ENCODE assay signal across 9 cellular contexts in genomic region chr1:206717237-206717989, GRCh38. TPM values are rescaled to one million over a fixed set of nuclear protein-coding genes. Genes with fewer than 3 reads are reported as not detected.
DNase-seq lines count a peak whose midpoint lies in the region; ATAC-seq and TF ChIP-seq lines count a peak whose summit lies in the region.
"Had no signal": no experiment of that assay in that cellular context is flagged by ENCODE, and none has a peak within 500 bp of the region (broad histone marks: within the 10 kb centered on the region; RNA-seq: fewer than 3 reads in every experiment).

No MANE protein-coding gene starts in this region.

- H3K36me3 Mint-ChIP-seq in CD4-positive, alpha-beta memory T cell = no peaks in the 10 kb centered on the region

- in situ Hi-C loops in G401 (cut with HindIII; ENCODE audit: low sequenced_read_pairs) = no loop called here

- H3K36me3 ChIP-seq in CD4-positive, alpha-beta memory T cell (ENCODE audit: insufficient read depth, low read length) = no peaks in the 10 kb centered on the region
- H3K36me3 ChIP-seq in upper lobe of right lung = no peaks in the 10 kb centered on the region

- CTCF ChIA-PET in CD4-positive, alpha-beta memory T cell (lab: Charles Lee; ENCODE audit: partially characterized antibody) = interaction anchor here (0.9 to 6.3 kb wide), 5 partner anchors 8 to 264 kb away, joined by 3 to 92 read pairs (median 6); no protein-coding TSS in a partner anchor

- H3K27me3 Mint-ChIP-seq in CD4-positive, alpha-beta memory T cell = no peaks in the 10 kb centered on the region

- peak overlapping the region; percentile 11 to 83 (median 70) for H3K4me3 Mint-ChIP-seq in CD4-positive, alpha-beta memory T cell

- H3K27ac Mint-ChIP-seq in CD4-positive, alpha-beta memory T cell = peak overlapping the region; percentile 87 to 97 (median 95)

- no peaks in the 10 kb centered on the region for H3K27me3 ChIP-seq in CD4-positive, alpha-beta memory T cell (ENCODE audit: insufficient read depth, low read length)
- no peaks in the 10 kb centered on the region for H3K27me3 ChIP-seq in upper lobe of right lung

- DNase-seq in CD4-positive, alpha-beta memory T cell = peak; percentile 21 to 59 (median 33)
- peak; percentile 75 for DNase-seq in amniotic epithelial cell (ENCODE audit: low read depth)
- DNase-seq in upper lobe of right lung = peak; percentile 48
- no peak for DNase-seq in DMS79 treated with DMSO at 0.1 percent for 48 hours (lab: John Stamatoyannopoulos, UW)
- DNase-seq in COR-L47 (lab: John Stamatoyannopoulos, UW) = no peak
- no peak for DNase-seq in G401 (ENCODE audit: low spot score)

- peaks cover 0 to 4% (median 0%) of the 10 kb centered on the region in 8 donors for H3K9me3 Mint-ChIP-seq in CD4-positive, alpha-beta memory T cell

- no peak for TF ChIP-seq CTCF in upper lobe of right lung (IDR thresholded peaks at IDR 0.05)

- H3K27ac ChIP-seq in CD4-positive, alpha-beta memory T cell (ENCODE audit: low read depth, low read length) = peak overlapping the region; percentile 34
- H3K27ac ChIP-seq in upper lobe of right lung = no peak overlapping the region

- ATAC-seq in GM19467 (IDR thresholded peaks at IDR 0.05; ENCODE audit: unreplicated experiment) (peak; percentile 71), HG03460 (IDR thresholded peaks at IDR 0.05; ENCODE audit: unreplicated experiment) (peak; percentile 81), upper lobe of right lung (peak; percentile 67)

- H3K4me1 Mint-ChIP-seq in CD4-positive, alpha-beta memory T cell = peaks cover 65 to 86% (median 78%) of the 10 kb centered on the region in 4 donors

- no peak overlapping the region for H3K4me3 ChIP-seq in CD4-positive, alpha-beta memory T cell (ENCODE audit: low read length in 2 of 2)
- H3K4me3 ChIP-seq in upper lobe of right lung = no peak overlapping the region

- intact Hi-C loops in CD4-positive, alpha-beta memory T cell (cut with micrococcal nuclease) = loop anchor here (5.0 kb wide), 1 partner anchor 35 kb away; the partner anchor contains the start of gene MAPKAPK2
- intact Hi-C loops in upper lobe of right lung (cut with DNase I) = no loop called here

- POLR2A ChIA-PET in CD4-positive, alpha-beta memory T cell (lab: Charles Lee; ENCODE audit: partially characterized antibody) = interaction anchor here (0.7 to 3.1 kb wide), 5 partner anchors 9 to 192 kb away, joined by 3 to 15 read pairs (median 3); no protein-coding TSS in a partner anchor

- H3K9me3 ChIP-seq in CD4-positive, alpha-beta memory T cell (ENCODE audit: control insufficient read depth in 1 of 2, low read length in 2 of 2) = no peaks in the 10 kb centered on the region
- H3K9me3 ChIP-seq in upper lobe of right lung = no peaks in the 10 kb centered on the region

- peaks cover 82% of the 10 kb centered on the region for H3K4me1 ChIP-seq in CD4-positive, alpha-beta memory T cell (ENCODE audit: insufficient read depth, low read length)
- peaks cover 52% of the 10 kb centered on the region for H3K4me1 ChIP-seq in upper lobe of right lung

RNA-seq across cellular contexts. Expression of gene MAPKAPK2, which starts 32.7 kb away (rescaled TPM):
- 10 to 100 TPM; 71.7 to 72.8 TPM for total RNA-seq in CD4-positive, alpha-beta memory T cell
- polyA plus RNA-seq in CD4-positive, alpha-beta memory T cell = 1 to 10 TPM; 1.3 to 3.9 TPM
- total RNA-seq in upper lobe of right lung = 92.3 TPM
- 25.7 and 32.7 TPM in 2 replicates for total RNA-seq in G401 (2014; rRNA removed; shearing (Covaris generic))

RNA-seq across cellular contexts. Expression of gene IL19, which starts 53.2 kb away (rescaled TPM):
- total RNA-seq in CD4-positive, alpha-beta memory T cell = not detected
- not detected for polyA plus RNA-seq in CD4-positive, alpha-beta memory T cell
- not detected for total RNA-seq in upper lobe of right lung
- not detected in 2 replicates for total RNA-seq in G401 (2014; rRNA removed; shearing (Covaris generic))
- total RNA-seq: myocyte had no signal

RNA-seq across cellular contexts. Expression of gene IL10, which starts 54.9 kb away (rescaled TPM):
- under 1 TPM; 0.28 to 0.32 TPM for total RNA-seq in CD4-positive, alpha-beta memory T cell
- under 1 TPM; 0.11 to 0.34 TPM for polyA plus RNA-seq in CD4-positive, alpha-beta memory T cell
- total RNA-seq in upper lobe of right lung = 0.67 TPM
- not detected in 2 replicates for total RNA-seq in G401 (2014; rRNA removed; shearing (Covaris generic))
- total RNA-seq: myocyte had no signal

Comparison
In these comparisons a context has a peak if more than half of its experiments do, and no peak if none do; other contexts are left out.
1. DNase-seq: peak in CD4-positive, alpha-beta memory T cell (5 of 5), amniotic epithelial cell (single experiment) and upper lobe of right lung (single experiment); none in DMS79 treated with DMSO at 0.1 percent for 48 hours (single experiment), COR-L47 (single experiment) and G401 (single experiment).
2. Peak in every context shown above with its lines, with median percentiles within 50 percentile points of each other: ATAC-seq.